Comparison of ENCODE assay signal across 14 cellular contexts in the genomic region with DNA sequence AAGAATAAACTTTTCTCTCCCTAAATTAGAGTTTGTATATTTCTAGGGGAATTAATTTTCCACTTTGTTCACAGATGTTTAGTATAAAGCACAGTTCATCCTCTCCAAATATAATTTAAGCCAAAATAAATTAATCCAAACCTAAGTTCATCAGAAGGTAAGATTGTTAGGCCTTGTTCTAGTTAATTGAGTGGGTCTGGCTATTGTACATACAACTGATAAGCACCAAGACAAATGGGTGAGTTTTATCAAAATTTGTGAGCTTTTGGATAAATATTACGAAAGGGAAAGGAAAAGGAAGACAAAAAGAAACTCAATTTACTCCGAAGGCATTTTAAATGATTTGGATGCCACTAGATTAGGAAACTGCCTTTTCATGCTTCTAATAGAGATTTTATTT.
"Had no signal": no experiment of that assay in that cellular context is flagged by ENCODE, and none has a peak within 500 bp of the region (broad histone marks: within the 10 kb centered on the region; RNA-seq: fewer than 3 reads in every experiment).

No MANE protein-coding gene starts in this region.

- H3K4me1 ChIP-seq: left lung, right lobe of liver, spleen, stomach had no signal

- DNase-seq: activated naive CD4-positive, alpha-beta T cell; activated naive CD8-positive, alpha-beta T cell treated with anti-CD3 and anti-CD28 coated beads, Interleukin-2, amount 10 ng/mL, durations not matched to agents 7 days and 5 days; anterior cingulate cortex; cortex of kidney; effector CD4-positive, alpha-beta T cell; gastrocnemius medialis; left lung; ovary; right lobe of liver; spleen; stomach; tibial artery had no signal

- H3K36me3 Mint-ChIP-seq: activated naive CD8-positive, alpha-beta T cell treated with anti-CD3 and anti-CD28 coated beads, Interleukin-2, amount 10 ng/mL, durations not matched to agents 7 days and 5 days; neural progenitor cell had no signal

- H3K9me3 ChIP-seq: gastrocnemius medialis, left lung, ovary, right lobe of liver, stomach, tibial artery had no signal

- H3K4me2 ChIP-seq: hepatocyte, neural progenitor cell had no signal

- H3K4me3 ChIP-seq: hepatocyte, left lung, neural progenitor cell, ovary, right lobe of liver, spleen, stomach, tibial artery had no signal

- H3K9me3 Mint-ChIP-seq: neural progenitor cell had no signal

- H3K27me3 ChIP-seq: gastrocnemius medialis, hepatocyte, left lung, neural progenitor cell, ovary, right lobe of liver, spleen, stomach, tibial artery had no signal

- ATAC-seq: gastrocnemius medialis, left lung, right lobe of liver had no signal

- H3K27ac ChIP-seq: gastrocnemius medialis, hepatocyte, left lung, neural progenitor cell, ovary, right lobe of liver, spleen, stomach, tibial artery had no signal

- H3K36me3 ChIP-seq: gastrocnemius medialis, left lung, neural progenitor cell, ovary, right lobe of liver, spleen, stomach, tibial artery had no signal

- H3K27ac Mint-ChIP-seq: activated naive CD8-positive, alpha-beta T cell treated with anti-CD3 and anti-CD28 coated beads, Interleukin-2, amount 10 ng/mL, durations not matched to agents 7 days and 5 days; neural progenitor cell had no signal

- H3K4me1 Mint-ChIP-seq: activated naive CD8-positive, alpha-beta T cell treated with anti-CD3 and anti-CD28 coated beads, Interleukin-2, amount 10 ng/mL, durations not matched to agents 7 days and 5 days; neural progenitor cell had no signal

- H3K27me3 Mint-ChIP-seq: activated naive CD8-positive, alpha-beta T cell treated with anti-CD3 and anti-CD28 coated beads, Interleukin-2, amount 10 ng/mL, durations not matched to agents 7 days and 5 days had no signal

- H2AFZ ChIP-seq: hepatocyte, neural progenitor cell had no signal

- H3K4me3 Mint-ChIP-seq: activated naive CD8-positive, alpha-beta T cell treated with anti-CD3 and anti-CD28 coated beads, Interleukin-2, amount 10 ng/mL, durations not matched to agents 7 days and 5 days; neural progenitor cell had no signal

- H3K9ac ChIP-seq: neural progenitor cell had no signal

- H3K79me2 ChIP-seq: hepatocyte had no signal
